Comparison of ENCODE assay signal across 7 cellular contexts in genomic region chr5:53425598-53426516, GRCh38.
DNase-seq lines count a peak whose midpoint lies in the region; ATAC-seq and TF ChIP-seq lines count a peak whose summit lies in the region.

No MANE protein-coding gene starts in this region.

- H3K4me3 ChIP-seq in HL-60 (replicated peaks; ENCODE audit: insufficient read depth, low read length) (no peak overlapping the region), RWPE2 (ENCODE audit: severe bottlenecking) (no peak overlapping the region), iPS DF 6.9 (ENCODE audit: low read length) (no peak overlapping the region)

- ATAC-seq in RWPE2 (ENCODE audit: low read depth): no peak
- ATAC-seq in HG03442 (IDR thresholded peaks at IDR 0.05; ENCODE audit: unreplicated experiment): no peak

- peak; percentile 53 for DNase-seq in ELR (ENCODE audit: low read depth)
- peak in 1 of 2 experiments; percentile 39 for DNase-seq in HL-60 (ENCODE audit: low read depth in 1 of 2, low spot score in 1 of 2)
- DNase-seq in RWPE2 (ENCODE audit: low spot score): no peak
- peak; percentile 58 for DNase-seq in iPS DF 6.9 (ENCODE audit: low read depth, low spot score)
- no peak for DNase-seq in activated CD8-positive, alpha-beta memory T cell treated with anti-CD3 and anti-CD28 coated beads for 24 hours
- DNase-seq in activated gamma-delta T cell (lab: John Stamatoyannopoulos, UW): no peak

- H3K9me3 ChIP-seq in RWPE2 (ENCODE audit: severe bottlenecking) (no peaks in the 10 kb centered on the region), iPS DF 6.9 (ENCODE audit: control insufficient read depth, insufficient read depth, low read length) (no peaks in the 10 kb centered on the region)

- TF ChIP-seq CTCF in HL-60 (IDR thresholded peaks at IDR 0.05; ENCODE audit: insufficient read depth, low read length) (peak; percentile 18), RWPE2 (IDR thresholded peaks at IDR 0.05; ENCODE audit: poor library complexity, severe bottlenecking) (peak; percentile 34)

- peaks cover 29% of the 10 kb centered on the region for H3K4me1 ChIP-seq in RWPE2 (ENCODE audit: insufficient read depth, poor library complexity, severe bottlenecking)
- H3K4me1 ChIP-seq in iPS DF 6.9 (ENCODE audit: control insufficient read depth, insufficient read depth, low read length): no peaks in the 10 kb centered on the region

- H3K36me3 ChIP-seq in RWPE2 (ENCODE audit: low read depth) (no peaks in the 10 kb centered on the region), iPS DF 6.9 (ENCODE audit: control insufficient read depth, insufficient read depth, low read length) (no peaks in the 10 kb centered on the region)

- WGBS in iPS DF 6.9 (ENCODE audit: insufficient coverage, insufficient read length): no CpG with 5 or more reads among the region's 8 CpGs

- H3K27ac ChIP-seq in HL-60 (replicated peaks): no peak overlapping the region
- H3K27ac ChIP-seq in RWPE2 (ENCODE audit: poor library complexity, severe bottlenecking): peak overlapping the region; percentile 100
- no peak overlapping the region for H3K27ac ChIP-seq in iPS DF 6.9 (ENCODE audit: low read length)

- H3K27me3 ChIP-seq in HL-60 (ENCODE audit: insufficient read depth, poor library complexity, severe bottlenecking): no peaks in the 10 kb centered on the region
- no peaks in the 10 kb centered on the region for H3K27me3 ChIP-seq in RWPE2 (ENCODE audit: insufficient read depth, poor library complexity, severe bottlenecking)
- H3K27me3 ChIP-seq in iPS DF 6.9 (ENCODE audit: control insufficient read depth, insufficient read depth, low read length): no peaks in the 10 kb centered on the region

Comparison
In these comparisons a context has a peak if more than half of its experiments do, and no peak if none do; other contexts are left out.
1. DNase-seq: peak in ELR (single experiment) and iPS DF 6.9 (single experiment); none in RWPE2 (single experiment), activated CD8-positive, alpha-beta memory T cell treated with anti-CD3 and anti-CD28 coated beads for 24 hours (single experiment) and activated gamma-delta T cell (single experiment).